8 cellular contexts compared by ENCODE assay signal in genomic region chr19:56594783-56595547, GRCh38. TPM values are rescaled to one million over a fixed set of nuclear protein-coding genes. Genes with fewer than 3 reads are reported as not detected.
DNase-seq lines count a peak whose midpoint lies in the region; ATAC-seq, FAIRE-seq and TF ChIP-seq lines count a peak whose summit lies in the region.

Gene ZNF71 (plus strand): TSS chr19:56595302. CDS start chr19:56601559, 6,257 bp downstream.

- CTCF ChIA-PET in HepG2 (lab: Yijun Ruan, JAX; ENCODE audit: low intra/inter-chr PET ratio, low total read pairs): no interaction called here

- H2AFZ ChIP-seq in HepG2 (ENCODE audit: low read length): peak within 1 kb of the TSS; percentile 78

- no peaks in the 10 kb centered on the region for H4K20me1 ChIP-seq in HepG2 (ENCODE audit: insufficient read depth, low read length)

- TF ChIP-seq EP300 in HepG2 (IDR thresholded peaks at IDR 0.05; ENCODE audit: low read depth in 2 of 2, low read length in 2 of 2) (no peak), HepG2 (CRISPR knock-in tag; IDR thresholded peaks at IDR 0.05; ENCODE audit: borderline replicate concordance) (no peak)

- peak within 1 kb of the TSS; percentile 97 for H3K4me2 ChIP-seq in HepG2 (ENCODE audit: low read depth, low read length)

- peaks cover 9% of the 10 kb centered on the region for H3K79me2 ChIP-seq in HepG2 (ENCODE audit: insufficient read depth, low read length)

- TF ChIP-seq RAD21 in HepG2 (CRISPR knock-in tag; IDR thresholded peaks at IDR 0.05): no peak

- H3K27me3 ChIP-seq in HepG2 (ENCODE audit: control insufficient read depth in 1 of 2, insufficient read depth in 2 of 2, low read length in 2 of 2): no peaks in the 10 kb centered on the region; a peak in 1 of 5 replicates

- no peaks in the 10 kb centered on the region for H3K36me3 ChIP-seq in HepG2 (replicated peaks in 1 of 2; ENCODE audit: control insufficient read depth in 1 of 2, insufficient read depth in 2 of 2, low read length in 2 of 2)

- POLR2A ChIA-PET in HepG2 (lab: Yijun Ruan, JAX): interaction anchor here (1.0 kb wide), 1 partner anchor 1087 kb away, joined by 3 read pairs; the partner anchor contains the start of gene ZNF551

- ATAC-seq in GM19025 (IDR thresholded peaks at IDR 0.05; ENCODE audit: low read depth, unreplicated experiment): peak; percentile 90
- peak; percentile 96 for ATAC-seq in HG03354 (IDR thresholded peaks at IDR 0.05; ENCODE audit: poor library complexity, severe bottlenecking, unreplicated experiment)
- peak; percentile 96 for ATAC-seq in HepG2

- no peak for FAIRE-seq in HepG2 (lab: Jason Lieb, UNC)

- H3K9ac ChIP-seq in HepG2 (ENCODE audit: insufficient read depth, low read depth, low read length): peak within 1 kb of the TSS; percentile 85

- no peak; the same call in 1 of the 2 replicates for TF ChIP-seq CTCF in HepG2 (CRISPR knock-in tag; IDR thresholded peaks at IDR 0.05)

- peaks cover 28% of the 10 kb centered on the region for H3K9me3 ChIP-seq in HepG2 (ENCODE audit: low read length)

- peak within 1 kb of the TSS; percentile 66 to 100 (median 100) for H3K4me3 ChIP-seq in HepG2 (replicated peaks in 1 of 3; ENCODE audit: insufficient read depth in 1 of 3, low read depth in 2 of 3, low read length in 3 of 3)

- DNase-seq in AG08395 (ENCODE audit: low spot score) (peak; percentile 99), NCI-H524 treated with DMSO at 0.1 percent for 48 hours (lab: John Stamatoyannopoulos, UW) (peak; percentile 1), dermis microvascular lymphatic vessel endothelial cell (ENCODE audit: low read depth in 2 of 2) (peak; percentile 66 to 89), HepG2 (ENCODE audit: low spot score) (peak; percentile 58)
- peak; percentile 73 to 89 for DNase-seq in activated CD4-positive, alpha-beta T cell treated with anti-CD3 and anti-CD28 coated beads, Interleukin-2, amount 50 U/mL, for 24 hours (ENCODE audit: low read depth in 1 of 2, low spot score in 1 of 2)
- DNase-seq in stimulated activated CD4-positive, alpha-beta T cell treated with anti-CD3 and anti-CD28 coated beads, Interleukin-2, amount 100 ng/mL, for 4 hours (ENCODE audit: low read depth): peak; percentile 82

- H3K4me1 ChIP-seq in HepG2 (ENCODE audit: insufficient read depth, low read length): peaks cover 17% of the 10 kb centered on the region

- BruUV-seq in HepG2 (replicated peaks; lab: Mats Ljungman, UMichigan): no TSS peak

- in situ Hi-C loops in HepG2 (cut with HindIII; ENCODE audit: extremely low pct_ligation_motif_present, low pct_unique_long_range_greater_than_20kb): no loop called here

- H3K27ac ChIP-seq in HepG2 (ENCODE audit: extremely low read length, insufficient read depth, low read length): peak within 1 kb of the TSS; percentile 48

- intact Hi-C loops in HepG2 (cut with micrococcal nuclease; ENCODE audit: unreplicated experiment): no loop called here

- TF ChIP-seq POLR2A in HepG2 (IDR thresholded peaks at IDR 0.05; ENCODE audit: insufficient read depth in 1 of 2, low read depth in 2 of 2, low read length in 2 of 2): peak in 1 of 2 experiments; percentile 65; a peak in 1 of 4 replicates

- WGBS in HepG2 (ENCODE audit: low lambda C conversion rate): 2% methylated on average over 36 of the region's 52 CpGs

TF ChIP-seq in HepG2, 621 proteins besides CTCF, POLR2A, EP300 and RAD21 (continues in another document):
- TF ChIP-seq IRX3 (CRISPR knock-in tag; IDR thresholded peaks at IDR 0.05; ENCODE audit: borderline replicate concordance, low read depth): 0 out of 2 replicates have a peak, but pooled peaks have one; percentile 61
- TF ChIP-seq ZNF362 (CRISPR knock-in tag; IDR thresholded peaks at IDR 0.05; ENCODE audit: borderline replicate concordance): peak; percentile 81; the same call in 1 of the 2 replicates
- TF ChIP-seq ZNF552 (CRISPR knock-in tag; IDR thresholded peaks at IDR 0.05; ENCODE audit: borderline replicate concordance): no peak
- TF ChIP-seq ARNTL (CRISPR knock-in tag; IDR thresholded peaks at IDR 0.05): peak; percentile 33; the same call in 1 of the 2 replicates
- TF ChIP-seq ETV5 (CRISPR knock-in tag; IDR thresholded peaks at IDR 0.05; ENCODE audit: borderline replicate concordance): peak; percentile 33; the same call in 1 of the 2 replicates
- TF ChIP-seq, protein P1, sequence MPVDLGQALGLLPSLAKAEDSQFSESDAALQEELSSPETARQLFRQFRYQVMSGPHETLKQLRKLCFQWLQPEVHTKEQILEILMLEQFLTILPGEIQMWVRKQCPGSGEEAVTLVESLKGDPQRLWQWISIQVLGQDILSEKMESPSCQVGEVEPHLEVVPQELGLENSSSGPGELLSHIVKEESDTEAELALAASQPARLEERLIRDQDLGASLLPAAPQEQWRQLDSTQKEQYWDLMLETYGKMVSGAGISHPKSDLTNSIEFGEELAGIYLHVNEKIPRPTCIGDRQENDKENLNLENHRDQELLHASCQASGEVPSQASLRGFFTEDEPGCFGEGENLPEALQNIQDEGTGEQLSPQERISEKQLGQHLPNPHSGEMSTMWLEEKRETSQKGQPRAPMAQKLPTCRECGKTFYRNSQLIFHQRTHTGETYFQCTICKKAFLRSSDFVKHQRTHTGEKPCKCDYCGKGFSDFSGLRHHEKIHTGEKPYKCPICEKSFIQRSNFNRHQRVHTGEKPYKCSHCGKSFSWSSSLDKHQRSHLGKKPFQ (CRISPR knock-in tag; IDR thresholded peaks at IDR 0.05; ENCODE audit: insufficient replicate concordance): no peak
- no peak for TF ChIP-seq TGIF2 (CRISPR knock-in tag; IDR thresholded peaks at IDR 0.05)
- TF ChIP-seq FOSL1 (CRISPR knock-in tag; IDR thresholded peaks at IDR 0.05; ENCODE audit: borderline replicate concordance): no peak
- no peak for TF ChIP-seq MAFG (CRISPR knock-in tag; IDR thresholded peaks at IDR 0.05)
- TF ChIP-seq MTA1 (CRISPR knock-in tag; IDR thresholded peaks at IDR 0.05; ENCODE audit: borderline replicate concordance): no peak
- no peak for TF ChIP-seq ZNF850 (CRISPR knock-in tag; conservative IDR thresholded peaks at IDR 0.05)
- TF ChIP-seq ZNF546 (CRISPR knock-in tag; conservative IDR thresholded peaks at IDR 0.05): peak; percentile 37; the same call in 1 of the 2 replicates
- peak; percentile 48; the same call in 1 of the 2 replicates for TF ChIP-seq ZNF788 (CRISPR knock-in tag; IDR thresholded peaks at IDR 0.05; ENCODE audit: borderline replicate concordance)
- no peak for TF ChIP-seq ZNF383 (CRISPR knock-in tag; IDR thresholded peaks at IDR 0.05; ENCODE audit: borderline replicate concordance)
- TF ChIP-seq ZNF580 (CRISPR knock-in tag; IDR thresholded peaks at IDR 0.05; ENCODE audit: borderline replicate concordance, low read depth): no peak
- no peak for TF ChIP-seq FOXM1 (CRISPR knock-in tag; IDR thresholded peaks at IDR 0.05)
- no peak for TF ChIP-seq SIX4 (CRISPR knock-in tag; IDR thresholded peaks at IDR 0.05)
- peak; percentile 97 for TF ChIP-seq PHF8 (CRISPR knock-in tag; IDR thresholded peaks at IDR 0.05)
- no peak; the same call in 1 of the 2 replicates for TF ChIP-seq ARHGAP35 (CRISPR knock-in tag; IDR thresholded peaks at IDR 0.05; ENCODE audit: borderline replicate concordance)

RNA-seq across cellular contexts. Expression of gene ZNF71, which starts in this region (rescaled TPM):
- total RNA-seq in dermis microvascular lymphatic vessel endothelial cell (8.9 and 12.9 TPM in 2 replicates), HepG2 (2016; rRNA removed; fragmentation: Illumina TruSeq; extraction: Trizol) (4.4 and 5.8 TPM in 2 replicates)
- total RNA-seq in HepG2 (2016; cell fraction: cytosol; rRNA removed; fragmentation: Illumina TruSeq; extraction: Trizol; ENCODE audit: low read depth): 2.2 and 3.3 TPM in 2 replicates
- 4.4 and 4.6 TPM in 2 replicates for total RNA-seq in HepG2 (2016; cell fraction: insoluble cytoplasmic fraction; rRNA removed; fragmentation: Illumina TruSeq; extraction: Trizol)
- 6.2 and 6.5 TPM in 2 replicates for total RNA-seq in HepG2 (2016; cell fraction: membrane; rRNA removed; fragmentation: Illumina TruSeq; extraction: Trizol)
- total RNA-seq in HepG2 (2016; cell fraction: nucleus; rRNA removed; fragmentation: Illumina TruSeq; extraction: Trizol): 3.7 and 4.3 TPM in 2 replicates
- polyA plus RNA-seq in HepG2 (2011; rRNA removed): 2.2 and 3.2 TPM in 2 replicates
- polyA plus RNA-seq in HepG2 (2011; cell fraction: cytosol; rRNA removed): 2.3 and 2.8 TPM in 2 replicates
- polyA plus RNA-seq in HepG2 (2011; cell fraction: nucleus; rRNA removed): 4.6 and 4.7 TPM in 2 replicates
- polyA plus RNA-seq in HepG2 (2012): 1.5 and 2.0 TPM in 2 replicates
- 2.9 and 3.4 TPM in 2 replicates for polyA plus RNA-seq in HepG2 (2016; cell fraction: cytosol; fragmentation: Illumina TruSeq; extraction: Trizol; ENCODE audit: low read depth)
- 3.5 and 3.9 TPM in 2 replicates for polyA plus RNA-seq in HepG2 (2016; cell fraction: insoluble cytoplasmic fraction; fragmentation: Illumina TruSeq; extraction: Trizol; ENCODE audit: low read depth)
- polyA plus RNA-seq in HepG2 (2016; cell fraction: membrane; fragmentation: Illumina TruSeq; extraction: Trizol; ENCODE audit: low read depth): 4.7 and 4.8 TPM in 2 replicates
- 3.1 and 3.3 TPM in 2 replicates for polyA plus RNA-seq in HepG2 (2016; cell fraction: nucleus; fragmentation: Illumina TruSeq; extraction: Trizol; ENCODE audit: insufficient read depth, low read depth)
- polyA minus RNA-seq in HepG2 (2011; rRNA and poly(A)+ RNA removed; ENCODE audit: low replicate concordance): 4.3 and 8.0 TPM in 2 replicates
- 1.8 and 2.3 TPM in 2 replicates for polyA minus RNA-seq in HepG2 (2011; cell fraction: cytosol; rRNA and poly(A)+ RNA removed)
- polyA minus RNA-seq in HepG2 (2011; cell fraction: nucleus; rRNA and poly(A)+ RNA removed): 8.1 and 9.6 TPM in 2 replicates

Comparison
In these comparisons a context has a peak if more than half of its experiments do, and no peak if none do; other contexts are left out.
1. Peak in every context shown above with its lines: DNase-seq, ATAC-seq, H3K4me3 ChIP-seq and H3K27ac ChIP-seq.
2. DNase-seq: peak in every context shown above with its lines; median percentile 99 in AG08395; 82 in stimulated activated CD4-positive, alpha-beta T cell treated with anti-CD3 and anti-CD28 coated beads, Interleukin-2, amount 100 ng/mL, for 4 hours; 81 in activated CD4-positive, alpha-beta T cell treated with anti-CD3 and anti-CD28 coated beads, Interleukin-2, amount 50 U/mL, for 24 hours; 78 in dermis microvascular lymphatic vessel endothelial cell; 58 in HepG2; 1 in NCI-H524 treated with DMSO at 0.1 percent for 48 hours.